11 cellular contexts compared by ENCODE assay signal in the genomic region with DNA sequence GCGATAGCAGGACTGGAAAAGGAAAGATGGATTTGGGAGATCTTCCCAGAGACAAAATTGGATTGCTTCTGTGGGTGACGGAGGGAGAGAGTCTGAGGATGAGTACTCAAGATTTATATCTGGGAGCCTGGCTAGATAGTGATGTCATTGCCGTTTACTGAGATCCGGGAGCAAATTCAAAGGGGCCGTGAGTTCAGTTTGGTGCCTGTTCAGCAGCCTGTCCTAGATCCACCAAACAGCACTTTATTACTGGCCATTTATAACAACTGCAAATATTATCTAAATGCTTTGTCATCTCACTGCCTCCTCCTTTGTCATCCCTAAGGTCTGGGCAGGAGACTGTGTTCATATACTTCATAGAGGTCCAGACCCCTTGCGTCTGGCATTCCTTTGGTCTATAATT. TPM values are rescaled to one million over a fixed set of nuclear protein-coding genes. Genes with fewer than 3 reads are reported as not detected.
A peak's percentile ranks its signal among the peaks of the same experiment; 100 is the strongest.
DNase-seq lines count a peak whose midpoint lies in the region; ATAC-seq and FAIRE-seq lines count a peak whose summit lies in the region.
"Had no signal": no experiment of that assay in that cellular context is flagged by ENCODE, and none has a peak within 500 bp of the region (broad histone marks: within the 10 kb centered on the region; RNA-seq: fewer than 3 reads in every experiment).

No MANE protein-coding gene starts in this region.

- peak overlapping the region; percentile 17 for H3K27ac ChIP-seq in right cardiac atrium (ENCODE audit: low read length)

- peaks cover 85% of the 10 kb centered on the region for H3K4me1 Mint-ChIP-seq in activated naive CD4-positive, alpha-beta T cell treated with anti-CD3 and anti-CD28 coated beads, Interleukin-2, amount 50 U/mL, for 24 hours
- peaks cover 77% of the 10 kb centered on the region for H3K4me1 Mint-ChIP-seq in T-helper 17 cell
- H3K4me1 Mint-ChIP-seq in stimulated activated effector memory CD8-positive, alpha-beta T cell treated with anti-CD3 and anti-CD28 coated beads, Interleukin-12 subunit alpha, Interleukin-12 subunit beta, amount 100 ng/mL, for 72 hours: peaks cover 85% of the 10 kb centered on the region

- H3K9me3 Mint-ChIP-seq in activated naive CD4-positive, alpha-beta T cell treated with anti-CD3 and anti-CD28 coated beads, Interleukin-2, amount 50 U/mL, for 24 hours: no peaks in the 10 kb centered on the region
- no peaks in the 10 kb centered on the region for H3K9me3 Mint-ChIP-seq in stimulated activated effector memory CD8-positive, alpha-beta T cell treated with anti-CD3 and anti-CD28 coated beads, Interleukin-12 subunit alpha, Interleukin-12 subunit beta, amount 100 ng/mL, for 72 hours

- FAIRE-seq in urothelium cell line (lab: Jason Lieb, UNC): no peak

- ATAC-seq in T-helper 17 cell (no peak), right cardiac atrium (no peak), HG02938 (IDR thresholded peaks at IDR 0.05; ENCODE audit: unreplicated experiment) (no peak)
- no peak for ATAC-seq in stimulated activated effector memory CD8-positive, alpha-beta T cell treated with anti-CD3 and anti-CD28 coated beads, Interleukin-12 subunit alpha, Interleukin-12 subunit beta, amount 100 ng/mL, for 72 hours

- no peaks in the 10 kb centered on the region for H3K9me3 ChIP-seq in T-helper 17 cell (ENCODE audit: control insufficient read depth, low read length, poor library complexity, severe bottlenecking)
- H3K9me3 ChIP-seq in right cardiac atrium (ENCODE audit: control insufficient read depth, low read length): no peaks in the 10 kb centered on the region

- H3K27me3 Mint-ChIP-seq in activated naive CD4-positive, alpha-beta T cell treated with anti-CD3 and anti-CD28 coated beads, Interleukin-2, amount 50 U/mL, for 24 hours: no peaks in the 10 kb centered on the region
- H3K27me3 Mint-ChIP-seq in T-helper 17 cell: no peaks in the 10 kb centered on the region

- intact Hi-C loops in right cardiac atrium (cut with DNase I): no loop called here

- peaks cover 30% of the 10 kb centered on the region for H3K4me1 ChIP-seq in right cardiac atrium (ENCODE audit: control insufficient read depth, insufficient read depth, low read length)

- DNase-seq in activated naive CD4-positive, alpha-beta T cell (lab: John Stamatoyannopoulos, UW): no peak
- DNase-seq in T-helper 17 cell (no peak), right cardiac atrium (no peak), urothelium cell line (ENCODE audit: low spot score) (no peak), NCI-H1092 (lab: John Stamatoyannopoulos, UW) (no peak)
- DNase-seq in stimulated activated effector memory CD8-positive, alpha-beta T cell treated with anti-CD3 and anti-CD28 coated beads, Interleukin-12 subunit alpha, Interleukin-12 subunit beta, amount 100 ng/mL, for 72 hours (ENCODE audit: low spot score in 2 of 2): no peak
- DNase-seq: dorsolateral prefrontal cortex, nucleus accumbens had no signal

- H3K27ac Mint-ChIP-seq in activated naive CD4-positive, alpha-beta T cell treated with anti-CD3 and anti-CD28 coated beads, Interleukin-2, amount 50 U/mL, for 24 hours: peak overlapping the region; percentile 52
- peak overlapping the region; percentile 99 for H3K27ac Mint-ChIP-seq in T-helper 17 cell
- H3K27ac Mint-ChIP-seq in stimulated activated effector memory CD8-positive, alpha-beta T cell treated with anti-CD3 and anti-CD28 coated beads, Interleukin-12 subunit alpha, Interleukin-12 subunit beta, amount 100 ng/mL, for 72 hours: peak overlapping the region; percentile 84

- 52% methylated on average over 6 of the region's 6 CpGs for WGBS in right cardiac atrium

- no peak overlapping the region for H3K4me3 ChIP-seq in right cardiac atrium (ENCODE audit: low read length)
- H3K4me3 ChIP-seq: dorsolateral prefrontal cortex had no signal

- H3K4me3 Mint-ChIP-seq in activated naive CD4-positive, alpha-beta T cell treated with anti-CD3 and anti-CD28 coated beads, Interleukin-2, amount 50 U/mL, for 24 hours: peak overlapping the region; percentile 50
- H3K4me3 Mint-ChIP-seq in T-helper 17 cell: peak overlapping the region; percentile 71
- H3K4me3 Mint-ChIP-seq in stimulated activated effector memory CD8-positive, alpha-beta T cell treated with anti-CD3 and anti-CD28 coated beads, Interleukin-12 subunit alpha, Interleukin-12 subunit beta, amount 100 ng/mL, for 72 hours: peak overlapping the region; percentile 57

- H3K36me3 Mint-ChIP-seq in activated naive CD4-positive, alpha-beta T cell treated with anti-CD3 and anti-CD28 coated beads, Interleukin-2, amount 50 U/mL, for 24 hours: peaks cover 2% of the 10 kb centered on the region
- peaks cover 3% of the 10 kb centered on the region for H3K36me3 Mint-ChIP-seq in T-helper 17 cell (ENCODE audit: low read depth)
- peaks cover 13% of the 10 kb centered on the region for H3K36me3 Mint-ChIP-seq in stimulated activated effector memory CD8-positive, alpha-beta T cell treated with anti-CD3 and anti-CD28 coated beads, Interleukin-12 subunit alpha, Interleukin-12 subunit beta, amount 100 ng/mL, for 72 hours

- H3K27me3 ChIP-seq in right cardiac atrium (ENCODE audit: control insufficient read depth, insufficient read depth): no peaks in the 10 kb centered on the region
- H3K27me3 ChIP-seq: dorsolateral prefrontal cortex had no signal

RNA-seq across cellular contexts. Expression of a gene that starts 29.2 kb away (rescaled TPM):
- 100 to 1,000 TPM; 181 to 182 TPM for total RNA-seq in T-helper 17 cell
- total RNA-seq in right cardiac atrium: 100 to 1,000 TPM; 192 to 221 (median 216) TPM
- 129 TPM for polyA plus RNA-seq in right cardiac atrium

RNA-seq across cellular contexts. Expression of a gene that starts 56.7 kb away (rescaled TPM):
- total RNA-seq in T-helper 17 cell (not detected), right cardiac atrium (not detected)
- not detected for polyA plus RNA-seq in right cardiac atrium
- total RNA-seq: dorsolateral prefrontal cortex; T-helper 1 cell treated with Interleukin-12 subunit alpha and Interleukin-12 subunit beta and Interleukin-4 antibody, amounts not matched to agents 30 ng/mL and 1 ng/mL, for 36 hours had no signal

RNA-seq across cellular contexts. Expression of a gene that starts 58.4 kb away (rescaled TPM):
- total RNA-seq in T-helper 17 cell (under 1 TPM; 0.20 to 0.76 TPM), right cardiac atrium (1 to 10 TPM in 3 of 4 donors, under 1 TPM in 1; 0.59 to 5.9 (median 1.3) TPM)
- 0.75 TPM for polyA plus RNA-seq in right cardiac atrium
